Comparison of ENCODE assay signal across 18 cellular contexts in genomic region chr6:20468179-20468578, GRCh38.
DNase-seq lines count a peak whose midpoint lies in the region; ATAC-seq, FAIRE-seq and TF ChIP-seq lines count a peak whose summit lies in the region.
"Had no signal": no experiment of that assay in that cellular context is flagged by ENCODE, and none has a peak within 500 bp of the region (broad histone marks: within the 10 kb centered on the region; RNA-seq: fewer than 3 reads in every experiment).

No MANE protein-coding gene starts in this region.

- H3K56ac ChIP-seq in H1 (replicated peaks; ENCODE audit: insufficient read length, low read depth, low read length) = no peak overlapping the region

- H3K9me3 ChIP-seq in KOPT-K1 (ENCODE audit: insufficient read depth, low read length, poor library complexity, severe bottlenecking) (no peaks in the 10 kb centered on the region), H1 (ENCODE audit: insufficient read depth in 2 of 2, low read depth in 1 of 2, low read length in 1 of 2) (no peaks in the 10 kb centered on the region)
- H3K9me3 ChIP-seq: A549 had no signal

- H3K4me1 Mint-ChIP-seq in activated CD4-positive, alpha-beta T cell treated with anti-CD3 and anti-CD28 coated beads, Interleukin-2, amount 10 ng/mL, durations not matched to agents 24 days and 14 days = peaks cover 29% of the 10 kb centered on the region
- H3K4me1 Mint-ChIP-seq in activated CD4-positive, alpha-beta T cell treated with anti-CD3 and anti-CD28 coated beads for 36 hours = peaks cover 9% of the 10 kb centered on the region
- H3K4me1 Mint-ChIP-seq in GM23338 (peaks cover 60% of the 10 kb centered on the region), Calu3 (ENCODE audit: low read depth, unreplicated experiment) (peaks cover 6% of the 10 kb centered on the region)

- no peak overlapping the region for H2BK20ac ChIP-seq in H1 (ENCODE audit: low read length)

- no peak overlapping the region for H3K4me3 Mint-ChIP-seq in activated CD4-positive, alpha-beta T cell treated with anti-CD3 and anti-CD28 coated beads, Interleukin-2, amount 10 ng/mL, durations not matched to agents 24 days and 14 days
- no peak overlapping the region for H3K4me3 Mint-ChIP-seq in activated CD4-positive, alpha-beta T cell treated with anti-CD3 and anti-CD28 coated beads for 36 hours
- H3K4me3 Mint-ChIP-seq in GM23338 (no peak overlapping the region; the same call in 2 of the 3 replicates), Calu3 (ENCODE audit: low read depth, unreplicated experiment) (no peak overlapping the region)
- H3K4me3 Mint-ChIP-seq: CD4-positive, alpha-beta memory T cell; IgD-negative memory B cell had no signal

- peak overlapping the region; percentile 19; the same call in 1 of the 2 replicates for H2BK12ac ChIP-seq in H1 (ENCODE audit: low read depth, low read length)

- peak overlapping the region; percentile 63; the same call in 1 of the 2 replicates for H2BK5ac ChIP-seq in H1 (ENCODE audit: low read depth, low read length)

- H4K8ac ChIP-seq in H1 (ENCODE audit: extremely low read depth, insufficient read depth, low read length) = no peak overlapping the region

- no peak overlapping the region for H4K91ac ChIP-seq in H1 (replicated peaks; ENCODE audit: insufficient read length, low read length)

- TF ChIP-seq CTCF in GM23338 (conservative IDR thresholded peaks at IDR 0.05; ENCODE audit: low read depth in 2 of 2) (no peak), H1 (IDR thresholded peaks at IDR 0.05; ENCODE audit: control extremely low read depth in 1 of 3, insufficient read depth in 1 of 3, low read depth in 1 of 3, low read length in 3 of 3) (no peak), Calu3 (IDR thresholded peaks at IDR 0.05; ENCODE audit: unreplicated experiment) (no peak), GM10248 (IDR thresholded peaks at IDR 0.05; ENCODE audit: control extremely low read depth, extremely low read depth, low read depth, missing control alignments) (no peak)

- H3K4me1 ChIP-seq in GM23338 (ENCODE audit: insufficient read depth) = peaks cover 37% of the 10 kb centered on the region
- H3K4me1 ChIP-seq in H1 (replicated peaks in 1 of 4; ENCODE audit: control insufficient read depth in 3 of 4, insufficient read depth in 4 of 4, low read length in 3 of 4) = peaks cover 3 to 24% (median 17%) of the 10 kb centered on the region in 4 experiments; a peak in 5 of 7 replicates
- H3K4me1 ChIP-seq: A549 had no signal

- H3K9me3 Mint-ChIP-seq in activated CD4-positive, alpha-beta T cell treated with anti-CD3 and anti-CD28 coated beads, Interleukin-2, amount 10 ng/mL, durations not matched to agents 24 days and 14 days = no peaks in the 10 kb centered on the region
- no peaks in the 10 kb centered on the region for H3K9me3 Mint-ChIP-seq in activated CD4-positive, alpha-beta T cell treated with anti-CD3 and anti-CD28 coated beads for 36 hours (ENCODE audit: low read depth)
- H3K9me3 Mint-ChIP-seq in GM23338 (peaks cover 16% of the 10 kb centered on the region; the same call in 2 of the 3 replicates), Calu3 (ENCODE audit: low read depth, unreplicated experiment) (peaks cover 4% of the 10 kb centered on the region)

- peaks cover 87% of the 10 kb centered on the region for H3K79me2 ChIP-seq in GM23338 (replicated peaks; ENCODE audit: insufficient read depth)
- H3K79me2 ChIP-seq in H1 (ENCODE audit: control insufficient read depth in 1 of 2, insufficient read depth in 2 of 2, low read length in 2 of 2) = peaks cover 0 to 80% of the 10 kb centered on the region in 2 experiments; a peak in 3 of 4 replicates

- no peak for ATAC-seq in activated CD4-positive, alpha-beta T cell treated with anti-CD3 and anti-CD28 coated beads for 36 hours
- ATAC-seq in GM23338 (no peak), GM19463 (IDR thresholded peaks at IDR 0.05; ENCODE audit: unreplicated experiment) (no peak)
- ATAC-seq: A549 had no signal

- H3K14ac ChIP-seq in H1 (ENCODE audit: insufficient read length) = no peak overlapping the region

- peaks cover 5% of the 10 kb centered on the region; the same call in 1 of the 2 replicates for H3F3A ChIP-seq in GM23338 (replicated peaks; ENCODE audit: low read depth)

- H3K27me3 ChIP-seq in GM23338 (ENCODE audit: insufficient read depth) = no peaks in the 10 kb centered on the region
- no peaks in the 10 kb centered on the region for H3K27me3 ChIP-seq in H1 (replicated peaks in 1 of 4; ENCODE audit: control insufficient read depth in 3 of 4, extremely low read depth in 1 of 4, insufficient read depth in 3 of 4, low read length in 3 of 4)

- H3K9ac ChIP-seq in H1 (replicated peaks in 1 of 4; ENCODE audit: extremely low read depth in 1 of 4, low read depth in 3 of 4, low read length in 3 of 4) = no peak overlapping the region

- H3K4me2 ChIP-seq in GM23338 (peak overlapping the region; percentile 64), H1 (ENCODE audit: insufficient read depth in 1 of 2, low read depth in 2 of 2, low read length in 2 of 2) (peak overlapping the region in 1 of 2 experiments; percentile 29; a peak in 1 of 4 replicates)
- H3K4me2 ChIP-seq: A549 had no signal

- 0 out of 2 replicates have a peak, but pooled peaks cover 5% of the 10 kb centered on the region for H3K9me2 ChIP-seq in GM23338 (ENCODE audit: insufficient read depth)

- H3K27ac ChIP-seq in GM23338 (ENCODE audit: low read depth) (peak overlapping the region; percentile 85), KOPT-K1 (ENCODE audit: low read depth, low read length, poor library complexity, severe bottlenecking) (peak overlapping the region; percentile 55), H1 (ENCODE audit: low read depth, low read length) (no peak overlapping the region)
- H3K27ac ChIP-seq: 22Rv1, A549, C4-2B had no signal

- H2BK15ac ChIP-seq in H1 (ENCODE audit: low read length) = 0 out of 2 replicates have a peak overlapping the region, but pooled peaks have one; percentile 83

- FAIRE-seq in H1 (lab: Jason Lieb, UNC) = no peak
- FAIRE-seq: A549 had no signal

- no peak overlapping the region for H2AFZ ChIP-seq in GM23338
- no peak overlapping the region for H2AFZ ChIP-seq in H1 (ENCODE audit: low read length)

- no peak overlapping the region for H4K5ac ChIP-seq in H1 (ENCODE audit: insufficient read length, low read depth, low read length)

- H3K23me2 ChIP-seq in H1 (ENCODE audit: low read depth, low read length) = no peaks in the 10 kb centered on the region

- H3K36me3 ChIP-seq in GM23338 (ENCODE audit: insufficient read depth) (peaks cover 8% of the 10 kb centered on the region), KOPT-K1 (ENCODE audit: insufficient read depth, low read length) (peaks cover 49% of the 10 kb centered on the region), H1 (ENCODE audit: control insufficient read depth in 2 of 4, insufficient read depth in 4 of 4, low read length in 3 of 4) (no peaks in the 10 kb centered on the region; a peak in 1 of 8 replicates)

- H3K4me3 ChIP-seq in GM23338 (no peak overlapping the region; the same call in 1 of the 2 replicates), H1 (ENCODE audit: extremely low read depth in 1 of 4, insufficient read depth in 2 of 4, low read depth in 3 of 4, low read length in 4 of 4) (no peak overlapping the region)
- H3K4me3 ChIP-seq: A549 had no signal

- DNase-seq in activated CD4-positive, alpha-beta T cell treated with anti-CD3 and anti-CD28 coated beads, Interleukin-2, amount 10 ng/mL, durations not matched to agents 24 days and 14 days = no peak
- no peak for DNase-seq in activated CD4-positive, alpha-beta T cell treated with anti-CD3 and anti-CD28 coated beads for 36 hours
- DNase-seq in GM23338 (ENCODE audit: low spot score) (no peak), H1 (ENCODE audit: low read depth in 1 of 2, low spot score in 2 of 2) (no peak), Calu3 (no peak), GM10248 (ENCODE audit: extremely low spot score) (no peak)
- DNase-seq: AML-193; CD4-positive, alpha-beta memory T cell; DMS79 treated with DMSO at 0.1 percent for 48 hours; GF-D8; HCEC 1CT; KG1 had no signal

- H2BK120ac ChIP-seq in H1 (replicated peaks; ENCODE audit: low read depth, low read length) = peak overlapping the region; percentile 51

- CTCF ChIA-PET in activated CD4-positive, alpha-beta T cell treated with anti-CD3 and anti-CD28 coated beads for 36 hours (lab: Charles Lee) = no interaction called here
- CTCF ChIA-PET in H1 (lab: Charles Lee; ENCODE audit: partially characterized antibody) (interaction anchor here (0.9 to 1.3 kb wide), 4 partner anchors 16 to 68 kb away, joined by 3 to 4 read pairs (median 3); no protein-coding TSS in a partner anchor), Calu3 (lab: Charles Lee) (no interaction called here), GM10248 (lab: Yijun Ruan, JAX) (interaction anchor here (2.4 kb wide), 1 partner anchor 63 kb away, joined by 7 read pairs; no protein-coding TSS in a partner anchor)

- H3K36me3 Mint-ChIP-seq in activated CD4-positive, alpha-beta T cell treated with anti-CD3 and anti-CD28 coated beads, Interleukin-2, amount 10 ng/mL, durations not matched to agents 24 days and 14 days (ENCODE audit: low read depth) = peaks cover 51% of the 10 kb centered on the region
- peaks cover 15% of the 10 kb centered on the region for H3K36me3 Mint-ChIP-seq in activated CD4-positive, alpha-beta T cell treated with anti-CD3 and anti-CD28 coated beads for 36 hours (ENCODE audit: low read depth)
- H3K36me3 Mint-ChIP-seq in GM23338 (ENCODE audit: low read depth) (peaks cover 49% of the 10 kb centered on the region), Calu3 (ENCODE audit: insufficient read depth, unreplicated experiment) (peaks cover 35% of the 10 kb centered on the region)

- WGBS in H1 (ENCODE audit: extremely low coverage in 1 of 2, insufficient coverage in 1 of 2, insufficient read length in 1 of 2, insufficient replicate concordance in 2 of 2, low coverage in 1 of 2, low lambda C conversion rate in 2 of 2, missing lambda C conversion rate in 1 of 2), 2 experiments = 92% methylated on average over 7 of the region's 7 CpGs; no CpG with 5 or more reads in 1 of the 2 experiments

- no peak overlapping the region for H3K4ac ChIP-seq in H1 (replicated peaks; ENCODE audit: insufficient read length, low read depth, low read length)

- peak overlapping the region; percentile 79; the same call in 1 of the 2 replicates for H2AK5ac ChIP-seq in H1 (ENCODE audit: low read depth, low read length)

- H3K27ac Mint-ChIP-seq in activated CD4-positive, alpha-beta T cell treated with anti-CD3 and anti-CD28 coated beads, Interleukin-2, amount 10 ng/mL, durations not matched to agents 24 days and 14 days = peak overlapping the region; percentile 25
- no peak overlapping the region for H3K27ac Mint-ChIP-seq in activated CD4-positive, alpha-beta T cell treated with anti-CD3 and anti-CD28 coated beads for 36 hours
- peak overlapping the region; percentile 27; the same call in 1 of the 2 replicates for H3K27ac Mint-ChIP-seq in GM23338
- H3K27ac Mint-ChIP-seq in Calu3 (ENCODE audit: unreplicated experiment) = no peak overlapping the region
- H3K27ac Mint-ChIP-seq: CD4-positive, alpha-beta memory T cell; IgD-negative memory B cell had no signal

- TF ChIP-seq POLR2A in H1 (IDR thresholded peaks at IDR 0.05; ENCODE audit: control extremely low read depth in 1 of 2, low read depth in 2 of 2, low read length in 2 of 2) = no peak

- POLR2A ChIA-PET in activated CD4-positive, alpha-beta T cell treated with anti-CD3 and anti-CD28 coated beads for 36 hours (lab: Charles Lee) = no interaction called here
- POLR2A ChIA-PET in H1 (lab: Charles Lee; ENCODE audit: partially characterized antibody) (interaction anchor here (0.8 to 4.5 kb wide), 5 partner anchors 13 to 64 kb away, joined by 3 to 27 read pairs (median 5); no protein-coding TSS in a partner anchor), GM10248 (lab: Yijun Ruan, JAX) (no interaction called here)

- TF ChIP-seq RAD21 in H1 (IDR thresholded peaks at IDR 0.05 in 1 of 2, conservative IDR thresholded peaks at IDR 0.05 in 1 of 2; ENCODE audit: low read depth in 2 of 2, low read length in 2 of 2) = no peak

- peaks cover 4% of the 10 kb centered on the region; the same call in 1 of the 2 replicates for H4K20me1 ChIP-seq in GM23338 (replicated peaks; ENCODE audit: insufficient read depth)
- H4K20me1 ChIP-seq in H1 (replicated peaks in 1 of 2; ENCODE audit: control insufficient read depth in 1 of 2, insufficient read depth in 2 of 2, low read length in 2 of 2) = peaks cover 2 to 4% of the 10 kb centered on the region in 2 experiments

- H3K18ac ChIP-seq in H1 (ENCODE audit: extremely low read depth, low read length) = peak overlapping the region; percentile 55; the same call in 1 of the 2 replicates

- H3K23ac ChIP-seq in H1 (ENCODE audit: insufficient read length) = no peak overlapping the region

- no TSS peak for BruUV-seq in Calu3 (replicated peaks; lab: Mats Ljungman, UMichigan)

- intact Hi-C loops in activated CD4-positive, alpha-beta T cell treated with anti-CD3 and anti-CD28 coated beads, Interleukin-2, amount 10 ng/mL, durations not matched to agents 24 days and 14 days (cut with micrococcal nuclease) = no loop called here
- intact Hi-C loops in activated CD4-positive, alpha-beta T cell treated with anti-CD3 and anti-CD28 coated beads for 36 hours (cut with DNase I, micrococcal nuclease) = no loop called here
- intact Hi-C loops in Calu3 (cut with micrococcal nuclease; ENCODE audit: unreplicated experiment) = no loop called here

- no peak for TF ChIP-seq EP300 in H1 (IDR thresholded peaks at IDR 0.05; ENCODE audit: borderline replicate concordance in 1 of 2, low read depth in 2 of 2, low read length in 2 of 2)

- H3K27me3 Mint-ChIP-seq in activated CD4-positive, alpha-beta T cell treated with anti-CD3 and anti-CD28 coated beads, Interleukin-2, amount 10 ng/mL, durations not matched to agents 24 days and 14 days = no peaks in the 10 kb centered on the region
- no peaks in the 10 kb centered on the region for H3K27me3 Mint-ChIP-seq in activated CD4-positive, alpha-beta T cell treated with anti-CD3 and anti-CD28 coated beads for 36 hours
- H3K27me3 Mint-ChIP-seq in GM23338 (ENCODE audit: insufficient read depth, low read depth, poor library complexity) (peaks cover 5% of the 10 kb centered on the region), Calu3 (ENCODE audit: unreplicated experiment) (no peaks in the 10 kb centered on the region)
- H3K27me3 Mint-ChIP-seq: CD4-positive, alpha-beta memory T cell; IgD-negative memory B cell had no signal

- H3K79me1 ChIP-seq in H1 (ENCODE audit: low read depth, low read length) = peaks cover 8% of the 10 kb centered on the region

Comparison
In these comparisons a context has a peak if more than half of its experiments do, and no peak if none do; other contexts are left out.
1. H3K27ac Mint-ChIP-seq: peak in activated CD4-positive, alpha-beta T cell treated with anti-CD3 and anti-CD28 coated beads, Interleukin-2, amount 10 ng/mL, durations not matched to agents 24 days and 14 days (single experiment) and GM23338 (single experiment); none in activated CD4-positive, alpha-beta T cell treated with anti-CD3 and anti-CD28 coated beads for 36 hours (single experiment) and Calu3 (single experiment).
2. CTCF ChIA-PET loops: an anchor here in H1 (0.9 to 1.3 kb wide) and GM10248 (2.4 kb wide); none called in activated CD4-positive, alpha-beta T cell treated with anti-CD3 and anti-CD28 coated beads for 36 hours and Calu3.